8 cellular contexts compared by ENCODE assay signal in genomic region chr20:63955846-63956663, GRCh38. TPM values are rescaled to one million over a fixed set of nuclear protein-coding genes. Genes with fewer than 3 reads are reported as not detected.
DNase-seq lines count a peak whose midpoint lies in the region; ATAC-seq and TF ChIP-seq lines count a peak whose summit lies in the region.

Gene UCKL1, minus strand, starts transcription at chr20:63956416. Its CDS starts 44 bp downstream, at chr20:63956372.

- no peaks in the 10 kb centered on the region for H3K9me3 ChIP-seq in HUES48 (ENCODE audit: control insufficient read depth, insufficient read depth, low read length)

- H3K36me3 Mint-ChIP-seq in nephron (ENCODE audit: low read depth) = no peaks in the 10 kb centered on the region
- peaks cover 4% of the 10 kb centered on the region for H3K36me3 Mint-ChIP-seq in stimulated activated naive CD8-positive, alpha-beta T cell treated with anti-CD3 and anti-CD28 coated beads, Interleukin-15, Interleukin-2, amounts not matched to agents 100 ng/mL and 50 ng/mL, for 24 hours (ENCODE audit: low read depth)

- TF ChIP-seq CTCF in nephron (IDR thresholded peaks at IDR 0.05; ENCODE audit: unreplicated experiment in 3 of 3) = peak in 2 of 3 experiments; percentile 4 to 7

- peaks cover 19% of the 10 kb centered on the region for H3K36me3 ChIP-seq in HUES48 (ENCODE audit: control insufficient read depth, insufficient read depth, low read length)

- peak within 1 kb of the TSS; percentile 85 to 89 (median 88) for H3K4me3 Mint-ChIP-seq in nephron
- H3K4me3 Mint-ChIP-seq in stimulated activated naive CD8-positive, alpha-beta T cell treated with anti-CD3 and anti-CD28 coated beads, Interleukin-15, Interleukin-2, amounts not matched to agents 100 ng/mL and 50 ng/mL, for 24 hours = peak within 1 kb of the TSS; percentile 86

- H3K4me1 Mint-ChIP-seq in nephron = peaks cover 18% of the 10 kb centered on the region
- peaks cover 38% of the 10 kb centered on the region for H3K4me1 Mint-ChIP-seq in stimulated activated naive CD8-positive, alpha-beta T cell treated with anti-CD3 and anti-CD28 coated beads, Interleukin-15, Interleukin-2, amounts not matched to agents 100 ng/mL and 50 ng/mL, for 24 hours (ENCODE audit: low read depth)

- peak within 1 kb of the TSS; percentile 88 for H3K9ac ChIP-seq in HUES48 (ENCODE audit: low read depth, low read length)

- peak within 1 kb of the TSS; percentile 96 for H3K4me3 ChIP-seq in HUES48 (ENCODE audit: low read depth, low read length)

- peak within 1 kb of the TSS; percentile 93 for H3K27ac ChIP-seq in HUES48 (ENCODE audit: low read depth, low read length)

- peak within 1 kb of the TSS in 2 of 3 experiments; percentile 63 to 76 for H3K27ac Mint-ChIP-seq in nephron
- H3K27ac Mint-ChIP-seq in stimulated activated naive CD8-positive, alpha-beta T cell treated with anti-CD3 and anti-CD28 coated beads, Interleukin-15, Interleukin-2, amounts not matched to agents 100 ng/mL and 50 ng/mL, for 24 hours = peak within 1 kb of the TSS; percentile 90

- no peaks in the 10 kb centered on the region for H3K9me3 Mint-ChIP-seq in nephron
- no peaks in the 10 kb centered on the region for H3K9me3 Mint-ChIP-seq in stimulated activated naive CD8-positive, alpha-beta T cell treated with anti-CD3 and anti-CD28 coated beads, Interleukin-15, Interleukin-2, amounts not matched to agents 100 ng/mL and 50 ng/mL, for 24 hours

- no peaks in the 10 kb centered on the region for H3K27me3 Mint-ChIP-seq in nephron (ENCODE audit: low read depth)
- H3K27me3 Mint-ChIP-seq in stimulated activated naive CD8-positive, alpha-beta T cell treated with anti-CD3 and anti-CD28 coated beads, Interleukin-15, Interleukin-2, amounts not matched to agents 100 ng/mL and 50 ng/mL, for 24 hours = no peaks in the 10 kb centered on the region

- DNase-seq in DMS153 (lab: John Stamatoyannopoulos, UW) (peak; percentile 69), RPMI7951 (ENCODE audit: low read depth) (peak; percentile 89), fibroblast of peridontal ligament (ENCODE audit: extremely low read depth) (peak; percentile 88)
- DNase-seq in activated T-helper 9 cell treated with anti-CD3 and anti-CD28 coated beads, Interleukin-2, amount 50 U/mL, for 16 hours (ENCODE audit: low read depth) = peak; percentile 88

- no peaks in the 10 kb centered on the region for H3K27me3 ChIP-seq in HUES48 (ENCODE audit: control insufficient read depth, insufficient read depth, low read length)

- ATAC-seq in GM21390 (IDR thresholded peaks at IDR 0.05; ENCODE audit: unreplicated experiment) = peak; percentile 59

- H3K4me1 ChIP-seq in HUES48 (ENCODE audit: control insufficient read depth, insufficient read depth, low read length) = peaks cover 17% of the 10 kb centered on the region; the same call in 1 of the 2 replicates

RNA-seq across cellular contexts. Expression of gene UCKL1, which starts in this region (rescaled TPM):
- total RNA-seq in RPMI7951 (2014; rRNA removed; shearing (Covaris generic)) = 23.1 and 24.4 TPM in 2 replicates

Comparison
In these comparisons a context has a peak if more than half of its experiments do, and no peak if none do; other contexts are left out.
1. Peak in every context shown above with its lines: DNase-seq, ATAC-seq, H3K4me3 ChIP-seq and H3K27ac ChIP-seq.